9 cellular contexts compared by ENCODE assay signal in genomic region chr2:173898178-173898668, GRCh38.
DNase-seq lines count a peak whose midpoint lies in the region; ATAC-seq and TF ChIP-seq lines count a peak whose summit lies in the region.
"Had no signal": no experiment of that assay in that cellular context is flagged by ENCODE, and none has a peak within 500 bp of the region (broad histone marks: within the 10 kb centered on the region; RNA-seq: fewer than 3 reads in every experiment).

No MANE protein-coding gene starts in this region.

- no peaks in the 10 kb centered on the region for H3K9me3 ChIP-seq in CD4-positive, alpha-beta T cell (ENCODE audit: control insufficient read depth, low read length)
- H3K9me3 ChIP-seq: vagina had no signal

- CTCF ChIA-PET in CD4-positive, alpha-beta T cell (lab: Charles Lee) = no interaction called here

- POLR2A ChIA-PET in CD4-positive, alpha-beta T cell (lab: Charles Lee) = interaction anchor here (1.0 kb wide), 1 partner anchor 66 kb away, joined by 3 read pairs; no protein-coding TSS in a partner anchor

- no peak overlapping the region for H3K27ac ChIP-seq in CD4-positive, alpha-beta T cell (ENCODE audit: low read depth, low read length)
- H3K27ac ChIP-seq: vagina had no signal

- no peak overlapping the region for H3K4me3 Mint-ChIP-seq in CD4-positive, alpha-beta T cell

- peak overlapping the region; percentile 9 for H3K27ac Mint-ChIP-seq in CD4-positive, alpha-beta T cell

- intact Hi-C loops in CD4-positive, alpha-beta T cell (cut with DNase I, micrococcal nuclease) = no loop called here

- DNase-seq in CD4-positive, alpha-beta T cell = no peak
- peak; percentile 92 for DNase-seq in SKM-1 treated with dmso at 0.1 percent for 144 hours (lab: John Stamatoyannopoulos, UW; ENCODE audit: unreplicated experiment)
- DNase-seq in SHP77 (lab: John Stamatoyannopoulos, UW) = no peak
- no peak for DNase-seq in SHP77 treated with DMSO at 0.1 percent for 48 hours (lab: John Stamatoyannopoulos, UW)
- DNase-seq in NCI-H2029 treated with DMSO at 0.1 percent for 48 hours (lab: John Stamatoyannopoulos, UW) = no peak
- DNase-seq in activated naive CD4-positive, alpha-beta T cell treated with Interleukin-2 at 50 U/mL for 16 hours = no peak

- H3K9me3 Mint-ChIP-seq in CD4-positive, alpha-beta T cell = no peaks in the 10 kb centered on the region

- peaks cover 35% of the 10 kb centered on the region for H3K4me1 Mint-ChIP-seq in CD4-positive, alpha-beta T cell (ENCODE audit: low read depth)

- no peak for TF ChIP-seq CTCF in CD4-positive, alpha-beta T cell (IDR thresholded peaks at IDR 0.05)

- ATAC-seq in CD4-positive, alpha-beta T cell (ENCODE audit: poor library complexity) = no peak
- ATAC-seq in GM19328 (IDR thresholded peaks at IDR 0.05; ENCODE audit: unreplicated experiment) (peak; percentile 79), HG03066 (IDR thresholded peaks at IDR 0.05; ENCODE audit: low read depth, unreplicated experiment) (peak; percentile 94)

- no peaks in the 10 kb centered on the region for H3K27me3 ChIP-seq in CD4-positive, alpha-beta T cell (ENCODE audit: control insufficient read depth, insufficient read depth, low read length)
- H3K27me3 ChIP-seq: vagina had no signal

- H3K36me3 Mint-ChIP-seq in CD4-positive, alpha-beta T cell (ENCODE audit: low read depth) = no peaks in the 10 kb centered on the region

- H3K27me3 Mint-ChIP-seq in CD4-positive, alpha-beta T cell = no peaks in the 10 kb centered on the region
